Comparison of ENCODE assay signal across 15 cellular contexts in genomic region chr9:18689166-18689565, GRCh38.
"Had no signal": no experiment of that assay in that cellular context is flagged by ENCODE, and none has a peak within 500 bp of the region (broad histone marks: within the 10 kb centered on the region; RNA-seq: fewer than 3 reads in every experiment).

No MANE protein-coding gene starts in this region.

- H3K27ac ChIP-seq: PC-9, Peyer's patch, SJCRH30 had no signal

- H3K9me3 ChIP-seq: Peyer's patch, SJCRH30 had no signal

- H3K4me2 ChIP-seq: PC-9 had no signal

- H3K27me3 ChIP-seq: Peyer's patch, SJCRH30 had no signal

- ATAC-seq: Right ventricle myocardium inferior had no signal

- H3K36me3 ChIP-seq: Peyer's patch, SJCRH30 had no signal

- H3K4me3 ChIP-seq: PC-9, Peyer's patch, SJCRH30 had no signal

- H3K4me1 ChIP-seq: SJCRH30 had no signal

- H2AFZ ChIP-seq: PC-9 had no signal

- DNase-seq: KBM-7, MV-4-11, NCI-H1048, NCI-H1105, NCI-H1436 treated with DMSO at 0.1 percent for 48 hours, NCI-H187 treated with DMSO at 0.1 percent for 48 hours, NCI-H2029 treated with DMSO at 0.1 percent for 48 hours, NCI-H2227 treated with DMSO at 0.1 percent for 48 hours, NCI-H774, OCI-M1, PC-9, Peyer's patch, SHP77 treated with DMSO at 0.1 percent for 48 hours, SJCRH30 had no signal
